Comparison of ENCODE assay signal across 26 cellular contexts in genomic region chr15:64029633-64030032, GRCh38. TPM values are rescaled to one million over a fixed set of nuclear protein-coding genes. Genes with fewer than 3 reads are reported as not detected.
DNase-seq lines count a peak whose midpoint lies in the region; ATAC-seq, FAIRE-seq and TF ChIP-seq lines count a peak whose summit lies in the region.
"Had no signal": no experiment of that assay in that cellular context is flagged by ENCODE, and none has a peak within 500 bp of the region (broad histone marks: within the 10 kb centered on the region; RNA-seq: fewer than 3 reads in every experiment).

No MANE protein-coding gene starts in this region.

- no peak for DNase-seq in activated T-cell treated with anti-CD3 and anti-CD28 coated beads, Interleukin-2, amount 50 U/mL, for 72 hours
- no peak for DNase-seq in activated T-cell treated with anti-CD3 and anti-CD28 coated beads, Interleukin-2, amount 50 U/mL, for 24 hours
- no peak for DNase-seq in GM12878 (ENCODE audit: low read depth, low spot score)
- DNase-seq in nephron progenitor cell: no peak
- no peak for DNase-seq in NCI-H146 (lab: John Stamatoyannopoulos, UW)
- DNase-seq in medulla oblongata (ENCODE audit: extremely low spot score): no peak
- DNase-seq: activated CD4-positive, alpha-beta T cell treated with anti-CD3 and anti-CD28 coated beads for 1 hour; activated effector memory CD4-positive, alpha-beta T cell treated with Interleukin-2 at 50 U/mL for 16 hours; COR-L47; DND-41; left lung; NCI-H1694; NCI-H2171 treated with DMSO at 0.1 percent for 48 hours; NCI-H748 treated with DMSO at 0.1 percent for 48 hours; psoas muscle; SHP77; stimulated activated naive CD4-positive, alpha-beta T cell; SW 1271; transverse colon had no signal

- H3K79me2 ChIP-seq in GM12878 (ENCODE audit: control insufficient read depth, insufficient read depth, low read length): no peaks in the 10 kb centered on the region; the same call in 1 of the 2 replicates

- H3K36me3 Mint-ChIP-seq in activated T-cell treated with anti-CD3 and anti-CD28 coated beads, Interleukin-2, amount 50 U/mL, for 72 hours (ENCODE audit: insufficient read depth in 2 of 2): no peaks in the 10 kb centered on the region
- H3K36me3 Mint-ChIP-seq in activated T-cell treated with anti-CD3 and anti-CD28 coated beads, Interleukin-2, amount 50 U/mL, for 24 hours (ENCODE audit: low read depth): no peaks in the 10 kb centered on the region
- H3K36me3 Mint-ChIP-seq in nephron progenitor cell (ENCODE audit: low read depth): no peaks in the 10 kb centered on the region
- H3K36me3 Mint-ChIP-seq: mesothelial cell of epicardium had no signal

- no TSS peak for BruUV-seq in GM12878 (replicated peaks; lab: Mats Ljungman, UMichigan)

- WGBS in GM12878 (ENCODE audit: insufficient coverage, insufficient replicate concordance, low lambda C conversion rate, missing lambda C conversion rate): 99% methylated on average over 4 of the region's 4 CpGs

- in situ Hi-C loops in GM12878 (cut with MboI): no loop called here

- no peak for TF ChIP-seq EP300 in GM12878 (IDR thresholded peaks at IDR 0.05; ENCODE audit: borderline replicate concordance in 1 of 2, control insufficient read depth in 1 of 2, low read depth in 2 of 2, low read length in 2 of 2)

- H3K27me3 ChIP-seq in GM12878 (replicated peaks in 1 of 2; ENCODE audit: control insufficient read depth in 2 of 2, insufficient read depth in 2 of 2, low read length in 1 of 2): no peaks in the 10 kb centered on the region
- H3K27me3 ChIP-seq: left lung, transverse colon had no signal

- no peaks in the 10 kb centered on the region; a peak in 1 of 4 replicates for H3K36me3 ChIP-seq in GM12878 (ENCODE audit: control insufficient read depth in 2 of 2, insufficient read depth in 2 of 2, low read length in 1 of 2)
- H3K36me3 ChIP-seq: transverse colon had no signal

- FAIRE-seq in GM12878 (lab: Jason Lieb, UNC): no peak
- FAIRE-seq: A204.1, bronchial epithelial cell had no signal

- no peaks in the 10 kb centered on the region for H3K27me3 Mint-ChIP-seq in activated T-cell treated with anti-CD3 and anti-CD28 coated beads, Interleukin-2, amount 50 U/mL, for 72 hours (ENCODE audit: low read depth)
- no peaks in the 10 kb centered on the region for H3K27me3 Mint-ChIP-seq in activated T-cell treated with anti-CD3 and anti-CD28 coated beads, Interleukin-2, amount 50 U/mL, for 24 hours
- H3K27me3 Mint-ChIP-seq in nephron progenitor cell (ENCODE audit: low read depth, poor library complexity): peaks cover 10% of the 10 kb centered on the region

- SMC1A ChIA-PET in GM12878 (lab: Charles Lee; ENCODE audit: uncharacterized antibody, unreplicated experiment): interaction anchor here (0.8 to 1.9 kb wide), 7 partner anchors 10 to 420 kb away, joined by 3 to 10 read pairs (median 5); partner anchors contain the start of gene DAPK2

- no peak overlapping the region for H3K4me2 ChIP-seq in GM12878 (ENCODE audit: control insufficient read depth, insufficient read depth)
- H3K4me2 ChIP-seq: KMS-11 had no signal

- no peaks in the 10 kb centered on the region; the same call in 1 of the 2 replicates for H3K4me1 ChIP-seq in GM12878 (ENCODE audit: control insufficient read depth, insufficient read depth, low read length)

- H3K27ac ChIP-seq in GM12878 (ENCODE audit: control insufficient read depth, insufficient read depth) (no peak overlapping the region), temporal lobe (ENCODE audit: low read depth, low read length) (peak overlapping the region; percentile 94)
- H3K27ac ChIP-seq: epithelial cell of prostate, KMS-11, left lung, psoas muscle, transverse colon had no signal

- no peak overlapping the region for H2AFZ ChIP-seq in GM12878 (ENCODE audit: control insufficient read depth, low read depth, low read length)

- intact Hi-C loops in GM12878 (cut with micrococcal nuclease; ENCODE audit: unreplicated experiment): no loop called here

- peaks cover 15% of the 10 kb centered on the region for H3K4me1 Mint-ChIP-seq in activated T-cell treated with anti-CD3 and anti-CD28 coated beads, Interleukin-2, amount 50 U/mL, for 72 hours (ENCODE audit: low read depth)
- H3K4me1 Mint-ChIP-seq in activated T-cell treated with anti-CD3 and anti-CD28 coated beads, Interleukin-2, amount 50 U/mL, for 24 hours (ENCODE audit: low read depth): peaks cover 32% of the 10 kb centered on the region
- H3K4me1 Mint-ChIP-seq in nephron progenitor cell: no peaks in the 10 kb centered on the region
- H3K4me1 Mint-ChIP-seq: mesothelial cell of epicardium had no signal

- no peak for TF ChIP-seq POLR2A in GM12878 (IDR thresholded peaks at IDR 0.05; ENCODE audit: low read depth, low read length)

- H4K20me1 ChIP-seq in GM12878 (ENCODE audit: control insufficient read depth, insufficient read depth): no peaks in the 10 kb centered on the region

- TF ChIP-seq CTCF in GM12878 (IDR thresholded peaks at IDR 0.05 in 2 of 3, conservative IDR thresholded peaks at IDR 0.05 in 1 of 3; ENCODE audit: control insufficient read depth in 2 of 3, extremely low read depth in 1 of 3, insufficient read depth in 1 of 3, low read depth in 3 of 3, low read length in 3 of 3) (no peak), nephron progenitor cell (IDR thresholded peaks at IDR 0.05) (no peak)

- no peaks in the 10 kb centered on the region for H3K9me3 Mint-ChIP-seq in activated T-cell treated with anti-CD3 and anti-CD28 coated beads, Interleukin-2, amount 50 U/mL, for 72 hours
- no peaks in the 10 kb centered on the region for H3K9me3 Mint-ChIP-seq in activated T-cell treated with anti-CD3 and anti-CD28 coated beads, Interleukin-2, amount 50 U/mL, for 24 hours
- no peaks in the 10 kb centered on the region for H3K9me3 Mint-ChIP-seq in nephron progenitor cell
- H3K9me3 Mint-ChIP-seq: mesothelial cell of epicardium had no signal

- no peak overlapping the region for H3K27ac Mint-ChIP-seq in activated T-cell treated with anti-CD3 and anti-CD28 coated beads, Interleukin-2, amount 50 U/mL, for 72 hours
- H3K27ac Mint-ChIP-seq in activated T-cell treated with anti-CD3 and anti-CD28 coated beads, Interleukin-2, amount 50 U/mL, for 24 hours: no peak overlapping the region
- H3K27ac Mint-ChIP-seq in nephron progenitor cell: peak overlapping the region; percentile 67
- H3K27ac Mint-ChIP-seq: mesothelial cell of epicardium had no signal

- no peak for TF ChIP-seq RAD21 in GM12878 (IDR thresholded peaks at IDR 0.05; ENCODE audit: insufficient read depth, low read depth, low read length)

- CTCF ChIA-PET in GM12878 (lab: Yijun Ruan, JAX): interaction anchor here (0.6 to 3.7 kb wide), 5 partner anchors 12 to 226 kb away, joined by 3 to 18 read pairs (median 3); partner anchors contain the start of gene DAPK2

- ATAC-seq in activated T-cell treated with anti-CD3 and anti-CD28 coated beads, Interleukin-2, amount 50 U/mL, for 72 hours (replicated peaks in 1 of 2): peak; percentile 82 to 85
- ATAC-seq in GM12878 (peak; percentile 24), GM21390 (IDR thresholded peaks at IDR 0.05; ENCODE audit: unreplicated experiment) (no peak)
- ATAC-seq: left lung had no signal

- POLR2A ChIA-PET in GM12878 (lab: Charles Lee): interaction anchor here (1.3 kb wide), 1 partner anchor 42 kb away, joined by 3 read pairs; no protein-coding TSS in a partner anchor

- H3K9me3 ChIP-seq in GM12878 (replicated peaks; ENCODE audit: control insufficient read depth, insufficient read depth, low read length): no peaks in the 10 kb centered on the region
- H3K9me3 ChIP-seq: left lung, psoas muscle, transverse colon had no signal

- RAD21 ChIA-PET in GM12878 (lab: Charles Lee; ENCODE audit: unreplicated experiment): interaction anchor here (1.2 to 1.8 kb wide), 4 partner anchors 17 to 277 kb away, joined by 3 to 7 read pairs (median 4); partner anchors contain the start of gene DAPK2

- H3K4me3 ChIP-seq in GM12878: no peak overlapping the region
- H3K4me3 ChIP-seq: left lung, psoas muscle, transverse colon had no signal

- H3K9ac ChIP-seq in GM12878 (ENCODE audit: control insufficient read depth, insufficient read depth, low read length): no peak overlapping the region
- H3K9ac ChIP-seq: KMS-11 had no signal

- peak overlapping the region in 1 of 2 donors; percentile 2 for H3K4me3 Mint-ChIP-seq in activated T-cell treated with anti-CD3 and anti-CD28 coated beads, Interleukin-2, amount 50 U/mL, for 72 hours
- H3K4me3 Mint-ChIP-seq in activated T-cell treated with anti-CD3 and anti-CD28 coated beads, Interleukin-2, amount 50 U/mL, for 24 hours: no peak overlapping the region
- H3K4me3 Mint-ChIP-seq in nephron progenitor cell: no peak overlapping the region
- H3K4me3 Mint-ChIP-seq: mesothelial cell of epicardium had no signal

TF ChIP-seq in GM12878, 131 proteins besides CTCF, POLR2A, EP300 and RAD21 (continues in another document):
- TF ChIP-seq, protein P1, sequence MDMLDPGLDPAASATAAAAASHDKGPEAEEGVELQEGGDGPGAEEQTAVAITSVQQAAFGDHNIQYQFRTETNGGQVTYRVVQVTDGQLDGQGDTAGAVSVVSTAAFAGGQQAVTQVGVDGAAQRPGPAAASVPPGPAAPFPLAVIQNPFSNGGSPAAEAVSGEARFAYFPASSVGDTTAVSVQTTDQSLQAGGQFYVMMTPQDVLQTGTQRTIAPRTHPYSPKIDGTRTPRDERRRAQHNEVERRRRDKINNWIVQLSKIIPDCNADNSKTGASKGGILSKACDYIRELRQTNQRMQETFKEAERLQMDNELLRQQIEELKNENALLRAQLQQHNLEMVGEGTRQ (IDR thresholded peaks at IDR 0.05; ENCODE audit: borderline replicate concordance, low read depth, low read length): no peak
- TF ChIP-seq JUND (IDR thresholded peaks at IDR 0.05; ENCODE audit: low read depth, low read length): no peak
- no peak for TF ChIP-seq LARP7 (IDR thresholded peaks at IDR 0.05)
- no peak for TF ChIP-seq MEF2B (IDR thresholded peaks at IDR 0.05; ENCODE audit: partially characterized antibody, poor library complexity, severe bottlenecking)

RNA-seq across cellular contexts. Expression of gene DAPK2, which starts 16.7 kb away (rescaled TPM):
- total RNA-seq in activated T-cell treated with anti-CD3 and anti-CD28 coated beads, Interleukin-2, amount 50 U/mL, for 72 hours: 1 to 10 TPM; 2.3 to 3.3 TPM
- total RNA-seq in GM12878 (2013; cell fraction: nucleolus; rRNA removed): 20.9 and 25.3 TPM in 2 replicates
- total RNA-seq in GM12878 (2014; rRNA removed): 5.4 and 8.4 TPM in 2 replicates
- 3.8 and 4.8 TPM in 2 replicates for total RNA-seq in GM12878 (2014; rRNA removed; fragmentation: Illumina TruSeq; extraction: Trizol)
- total RNA-seq in GM12878 (2021): 5.6 and 5.9 TPM in 2 replicates
- 2.9 TPM for polyA plus RNA-seq in GM12878 (2011; ENCODE audit: low read depth)
- 2.9 and 4.3 TPM in 2 replicates for polyA plus RNA-seq in GM12878 (2011; rRNA removed)
- polyA plus RNA-seq in GM12878 (2011; cell fraction: cytosol; rRNA removed): 5.8 and 7.7 TPM in 2 replicates
- 14.9 and 15.7 TPM in 2 replicates for polyA plus RNA-seq in GM12878 (2011; cell fraction: nucleus; rRNA removed)
- 6.3 and 6.4 TPM in 2 replicates for polyA plus RNA-seq in GM12878 (2012)
- 3.4 and 6.1 TPM in 2 replicates for polyA plus RNA-seq in GM12878 (2014; fragmentation: Illumina TruSeq; extraction: Trizol)
- under 1 TPM; 0.69 to 0.75 TPM for polyA plus RNA-seq in GM12878 (2014; fragmentation: Nextera tagmentation; extraction: Ambion mirVana)
- polyA plus RNA-seq in GM12878 (2014; rRNA removed): 5.5 and 6.6 TPM in 2 replicates
- 1 to 10 TPM; 3.3 to 4.4 TPM for polyA plus RNA-seq in GM12878 (2016; fragmentation: Nextera tagmentation; extraction: Ambion mirVana)
- 3.6 and 6.2 TPM in 2 replicates for polyA minus RNA-seq in GM12878 (2011; rRNA and poly(A)+ RNA removed)
- 1.6 and 3.8 TPM in 2 replicates for polyA minus RNA-seq in GM12878 (2011; cell fraction: cytosol; rRNA and poly(A)+ RNA removed)
- 3.6 and 6.7 TPM in 2 replicates for polyA minus RNA-seq in GM12878 (2011; cell fraction: nucleus; rRNA and poly(A)+ RNA removed)
- 3.4 TPM for total RNA-seq in temporal lobe
